ENCODE assay signal across 25 cellular contexts in the genomic region with DNA sequence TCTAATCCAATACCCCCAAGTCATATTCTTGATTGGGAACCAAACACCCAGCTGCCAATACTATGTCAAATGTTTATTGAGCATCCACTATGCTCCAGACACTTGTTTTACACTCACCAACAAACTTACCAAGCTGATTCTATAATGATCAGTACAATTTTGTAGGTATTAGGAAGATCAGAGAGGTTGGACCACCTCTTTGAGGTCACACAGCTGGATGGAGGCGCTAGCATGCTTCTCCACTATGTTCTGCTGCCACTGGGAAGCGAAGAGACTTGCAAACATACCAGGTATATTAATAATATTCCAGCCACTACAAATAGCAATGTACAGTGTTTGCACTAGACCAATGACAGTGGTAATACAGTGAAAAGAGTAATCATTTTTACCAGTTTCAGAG. TPM values are rescaled to one million over a fixed set of nuclear protein-coding genes. Genes with fewer than 3 reads are reported as not detected.
DNase-seq lines count a peak whose midpoint lies in the region; ATAC-seq, FAIRE-seq and TF ChIP-seq lines count a peak whose summit lies in the region.
"Had no signal": no experiment of that assay in that cellular context is flagged by ENCODE, and none has a peak within 500 bp of the region (broad histone marks: within the 10 kb centered on the region; RNA-seq: fewer than 3 reads in every experiment).

No MANE protein-coding gene starts in this region.

- no peak overlapping the region for H2BK120ac ChIP-seq in H1 (replicated peaks; ENCODE audit: low read depth, low read length)

- H3K36me3 ChIP-seq in HEK293 (ENCODE audit: control insufficient read depth in 2 of 2, insufficient read depth in 1 of 2, low read length in 2 of 2) (no peaks in the 10 kb centered on the region), H1 (ENCODE audit: control insufficient read depth in 2 of 4, insufficient read depth in 4 of 4, low read length in 3 of 4) (no peaks in the 10 kb centered on the region)
- H3K36me3 ChIP-seq: BE2C, BLaER1 had no signal

- FAIRE-seq in A549 (lab: Jason Lieb, UNC): no peak
- FAIRE-seq in H1 (lab: Jason Lieb, UNC): no peak
- FAIRE-seq: GM12878, GM12892, GM18507 had no signal

- H2BK15ac ChIP-seq in H1 (ENCODE audit: low read length): no peak overlapping the region

- H2BK12ac ChIP-seq in H1 (ENCODE audit: low read depth, low read length): no peak overlapping the region

- H3K18ac ChIP-seq in H1 (ENCODE audit: extremely low read depth, low read length): no peak overlapping the region

- TF ChIP-seq RAD21 in A549 (conservative IDR thresholded peaks at IDR 0.05 in 1 of 2, IDR thresholded peaks at IDR 0.05 in 1 of 2): no peak
- no peak for TF ChIP-seq RAD21 in H1 (IDR thresholded peaks at IDR 0.05 in 1 of 2, conservative IDR thresholded peaks at IDR 0.05 in 1 of 2; ENCODE audit: low read depth in 2 of 2, low read length in 2 of 2)

- DNase-seq in A549 (ENCODE audit: low read depth in 1 of 2, low spot score in 1 of 2) (no peak), H1 (ENCODE audit: low read depth in 1 of 2, low spot score in 2 of 2) (no peak), NCI-H187 (lab: John Stamatoyannopoulos, UW) (no peak), A172 (ENCODE audit: low spot score) (no peak)
- DNase-seq: 8988T; ACHN; BE2C; C1 segment of cervical spinal cord; CD4-positive, alpha-beta memory T cell; CD4-positive, CD25-positive, alpha-beta regulatory T cell; CD8-positive, alpha-beta memory T cell; COR-L47; DMS 273 treated with DMSO at 0.1 percent for 48 hours; DMS153; DMS53; DMS79; DND-41; EL; GDM1 had no signal

- no peak overlapping the region for H3K14ac ChIP-seq in H1 (ENCODE audit: insufficient read length)

- no peak overlapping the region for H3K27ac ChIP-seq in A549
- H3K27ac ChIP-seq in HEK293 (ENCODE audit: extremely low read depth, low read depth, low read length): no peak overlapping the region
- H3K27ac ChIP-seq in H1 (ENCODE audit: low read depth, low read length): no peak overlapping the region
- H3K27ac ChIP-seq: BLaER1 had no signal

- H3K23ac ChIP-seq in H1 (ENCODE audit: insufficient read length): no peak overlapping the region

- H3K9me3 ChIP-seq in A549: no peaks in the 10 kb centered on the region
- H3K9me3 ChIP-seq in HEK293 (ENCODE audit: control insufficient read depth, insufficient read depth, low read depth, low read length): no peaks in the 10 kb centered on the region
- H3K9me3 ChIP-seq in H1 (ENCODE audit: insufficient read depth in 2 of 2, low read depth in 1 of 2, low read length in 1 of 2): no peaks in the 10 kb centered on the region
- H3K9me3 ChIP-seq: BE2C had no signal

- H3K27me3 ChIP-seq in H1 (replicated peaks in 1 of 4; ENCODE audit: control insufficient read depth in 3 of 4, extremely low read depth in 1 of 4, insufficient read depth in 3 of 4, low read length in 3 of 4): no peaks in the 10 kb centered on the region
- H3K27me3 ChIP-seq: BE2C, BLaER1 had no signal

- H3K4ac ChIP-seq in H1 (replicated peaks; ENCODE audit: insufficient read length, low read depth, low read length): no peak overlapping the region

- no peak overlapping the region for H4K91ac ChIP-seq in H1 (replicated peaks; ENCODE audit: insufficient read length, low read length)

- TF ChIP-seq CTCF in A549 (IDR thresholded peaks at IDR 0.05) (no peak), HEK293 (tag by site-specific recombination; IDR thresholded peaks at IDR 0.05) (no peak), H1 (IDR thresholded peaks at IDR 0.05; ENCODE audit: control extremely low read depth in 1 of 3, insufficient read depth in 1 of 3, low read depth in 1 of 3, low read length in 3 of 3) (no peak)

- H3K4me2 ChIP-seq in A549 (no peak overlapping the region), H1 (ENCODE audit: insufficient read depth in 1 of 2, low read depth in 2 of 2, low read length in 2 of 2) (no peak overlapping the region)
- H3K4me2 ChIP-seq: BLaER1 had no signal

- POLR2A ChIA-PET in A549 (lab: Yijun Ruan, JAX) (no interaction called here), HEK293 (lab: Yijun Ruan, JAX) (no interaction called here), H1 (lab: Charles Lee; ENCODE audit: partially characterized antibody) (interaction anchor here (1.3 to 5.6 kb wide), 3 partner anchors 10 to 66 kb away, joined by 4 to 23 read pairs (median 5); no protein-coding TSS in a partner anchor)

- no peak overlapping the region for H2AK5ac ChIP-seq in H1 (ENCODE audit: low read depth, low read length)

- no peak overlapping the region for H2BK5ac ChIP-seq in H1 (ENCODE audit: low read depth, low read length)

- ATAC-seq in A549 (no peak), HG03175 (IDR thresholded peaks at IDR 0.05; ENCODE audit: unreplicated experiment) (no peak)
- ATAC-seq: GM12878 had no signal

- H3K23me2 ChIP-seq in H1 (ENCODE audit: low read depth, low read length): no peaks in the 10 kb centered on the region

- H4K8ac ChIP-seq in H1 (ENCODE audit: extremely low read depth, insufficient read depth, low read length): no peak overlapping the region

- 42% methylated on average over 2 of the region's 2 CpGs for WGBS in A549 (ENCODE audit: missing lambda C conversion rate)
- 95% methylated on average over 2 of the region's 2 CpGs; no CpG with 5 or more reads in 1 of the 2 experiments for WGBS in H1 (ENCODE audit: extremely low coverage in 1 of 2, insufficient coverage in 1 of 2, insufficient read length in 1 of 2, insufficient replicate concordance in 2 of 2, low coverage in 1 of 2, low lambda C conversion rate in 2 of 2, missing lambda C conversion rate in 1 of 2), 2 experiments

- no peak overlapping the region for H2BK20ac ChIP-seq in H1 (ENCODE audit: low read length)

- CTCF ChIA-PET in A549 (lab: Yijun Ruan, JAX): interaction anchor here (1.1 to 8.8 kb wide), 8 partner anchors 15 to 403 kb away, joined by 3 to 107 read pairs (median 18); no protein-coding TSS in a partner anchor
- CTCF ChIA-PET in HEK293 (lab: Yijun Ruan, JAX): interaction anchor here (1.4 to 7.6 kb wide), 4 partner anchors 23 to 240 kb away, joined by 3 to 138 read pairs (median 44); no protein-coding TSS in a partner anchor
- CTCF ChIA-PET in H1 (lab: Charles Lee; ENCODE audit: partially characterized antibody): interaction anchor here (0.8 to 8.6 kb wide), 13 partner anchors 11 to 164 kb away, joined by 3 to 147 read pairs (median 18); no protein-coding TSS in a partner anchor

- H2AFZ ChIP-seq in H1 (ENCODE audit: low read length): no peak overlapping the region

- TF ChIP-seq POLR2A in A549 (IDR thresholded peaks at IDR 0.05; ENCODE audit: low read length): no peak
- no peak for TF ChIP-seq POLR2A in H1 (IDR thresholded peaks at IDR 0.05; ENCODE audit: control extremely low read depth in 1 of 2, low read depth in 2 of 2, low read length in 2 of 2)

- H3K9ac ChIP-seq in H1 (replicated peaks in 1 of 4; ENCODE audit: extremely low read depth in 1 of 4, low read depth in 3 of 4, low read length in 3 of 4): no peak overlapping the region
- H3K9ac ChIP-seq: BLaER1 had no signal

- TF ChIP-seq EP300 in A549 (IDR thresholded peaks at IDR 0.05) (no peak), H1 (IDR thresholded peaks at IDR 0.05; ENCODE audit: borderline replicate concordance in 1 of 2, low read depth in 2 of 2, low read length in 2 of 2) (no peak)

- no peak overlapping the region for H3K56ac ChIP-seq in H1 (replicated peaks; ENCODE audit: insufficient read length, low read depth, low read length)

- H4K20me1 ChIP-seq in H1 (replicated peaks in 1 of 2; ENCODE audit: control insufficient read depth in 1 of 2, insufficient read depth in 2 of 2, low read length in 2 of 2): no peaks in the 10 kb centered on the region
- H4K20me1 ChIP-seq: BLaER1 had no signal

- H3K4me1 ChIP-seq in A549 (no peaks in the 10 kb centered on the region), HEK293 (ENCODE audit: control insufficient read depth, insufficient read depth, low read length) (no peaks in the 10 kb centered on the region), H1 (replicated peaks in 1 of 4; ENCODE audit: control insufficient read depth in 3 of 4, insufficient read depth in 4 of 4, low read length in 3 of 4) (no peaks in the 10 kb centered on the region)
- H3K4me1 ChIP-seq: BE2C, BLaER1 had no signal

- no peaks in the 10 kb centered on the region for H3K79me1 ChIP-seq in H1 (ENCODE audit: low read depth, low read length)

- no peak overlapping the region for H4K5ac ChIP-seq in H1 (ENCODE audit: insufficient read length, low read depth, low read length)

- no peak overlapping the region for H3K4me3 ChIP-seq in A549
- H3K4me3 ChIP-seq in HEK293 (ENCODE audit: low read depth, low read length): no peak overlapping the region
- H3K4me3 ChIP-seq in H1 (ENCODE audit: extremely low read depth in 1 of 4, insufficient read depth in 2 of 4, low read depth in 3 of 4, low read length in 4 of 4): no peak overlapping the region
- H3K4me3 ChIP-seq: BLaER1, GM12878 had no signal

- no peaks in the 10 kb centered on the region for H3K79me2 ChIP-seq in H1 (ENCODE audit: control insufficient read depth in 1 of 2, insufficient read depth in 2 of 2, low read length in 2 of 2)

TF ChIP-seq in A549, 52 proteins besides CTCF, POLR2A, EP300 and RAD21 (continues in another document):
- TF ChIP-seq KDM1A (IDR thresholded peaks at IDR 0.05; ENCODE audit: low read depth): peak; percentile 44; the same call in 1 of the 2 replicates
- peak; percentile 54 for TF ChIP-seq ZFP36 (IDR thresholded peaks at IDR 0.05; ENCODE audit: borderline replicate concordance, partially characterized antibody)

TF ChIP-seq in H1, 55 proteins besides CTCF, POLR2A, EP300 and RAD21:
- TF ChIP-seq JUND (IDR thresholded peaks at IDR 0.05; ENCODE audit: low read length) (no peak), KDM1A (IDR thresholded peaks at IDR 0.05; ENCODE audit: borderline replicate concordance, low read length) (peak; percentile 82)

RNA-seq across cellular contexts. Expression of a gene that starts 25.6 kb away (rescaled TPM):
- 114 and 124 TPM in 2 replicates for polyA plus RNA-seq in A549 (2011; rRNA removed)
- 57.6 and 66.5 TPM in 2 replicates for polyA plus RNA-seq in A549 (2012; cell fraction: cytosol; rRNA removed)
- 33.8 and 43.2 TPM in 2 replicates for polyA plus RNA-seq in A549 (2012; cell fraction: nucleus; rRNA removed)
- 71.4 to 82.5 TPM (median 78.6 TPM) in 3 replicates for polyA plus RNA-seq in A549 (2017; fragmentation: RNase III; extraction: RNeasy Plus Mini Kit Qiagen cat#74134 plus additional on column Dnase treatment)
- polyA minus RNA-seq in A549 (2011; rRNA and poly(A)+ RNA removed): 72.6 and 85.9 TPM in 2 replicates
- 633 and 683 TPM in 2 replicates for total RNA-seq in H1 (2021; fragmentation: NEBNext Ultra II Directional; extraction: Animal tissue kit (Norgen Biotek cat#: 25700))
- polyA plus RNA-seq in H1 (2011; rRNA removed): 226 and 270 TPM in 2 replicates
- polyA plus RNA-seq in H1 (2011; cell fraction: cytosol; rRNA removed): 306 TPM
- 172 TPM for polyA plus RNA-seq in H1 (2011; cell fraction: nucleus; rRNA removed)
- 405 to 543 TPM (median 471 TPM) in 4 replicates for polyA plus RNA-seq in H1 (2012, experiment 1 of 2)
- 233 TPM for polyA plus RNA-seq in H1 (2012, experiment 2 of 2)
- 405 TPM for polyA plus RNA-seq in H1 (2013, experiment 1 of 2)
- 460 TPM for polyA plus RNA-seq in H1 (2013, experiment 2 of 2)
- polyA minus RNA-seq in H1 (2011; rRNA and poly(A)+ RNA removed): 647 and 831 TPM in 2 replicates
- 256 TPM for polyA minus RNA-seq in H1 (2011; cell fraction: cytosol; rRNA and poly(A)+ RNA removed)
- polyA minus RNA-seq in H1 (2011; cell fraction: nucleus; rRNA and poly(A)+ RNA removed): 193 TPM
- total RNA-seq in A172 (2014; rRNA removed; shearing (Covaris generic)): 58.6 and 80.2 TPM in 2 replicates
